ENCODE assay signal across 20 cellular contexts in genomic region chr18:45757005-45757404, GRCh38. TPM values are rescaled to one million over a fixed set of nuclear protein-coding genes. Genes with fewer than 3 reads are reported as not detected.
DNase-seq lines count a peak whose midpoint lies in the region; FAIRE-seq lines count a peak whose summit lies in the region.
"Had no signal": no experiment of that assay in that cellular context is flagged by ENCODE, and none has a peak within 500 bp of the region (broad histone marks: within the 10 kb centered on the region; RNA-seq: fewer than 3 reads in every experiment).

No MANE protein-coding gene starts in this region.

- DNase-seq in Karpas-422 (no peak), NCI-H446 (lab: John Stamatoyannopoulos, UW) (no peak), GM19239 (ENCODE audit: insufficient read length, low spot score) (no peak)
- DNase-seq in activated CD4-positive, alpha-beta memory T cell treated with anti-CD3 and anti-CD28 coated beads, Interleukin-2, amount 10 ng/mL, durations not matched to agents 7 days and 5 days: no peak
- no peak for DNase-seq in stimulated activated CD4-positive, alpha-beta T cell treated with anti-CD3 and anti-CD28 coated beads, Interleukin-4, amount 100 ng/mL, for 1 hour
- DNase-seq: 8988T; CD8-positive, alpha-beta memory T cell; COR-L47; DMS 273 treated with DMSO at 0.1 percent for 48 hours; HCEC 1CT; Kasumi-1; KBM-7 had no signal

- H3K27ac Mint-ChIP-seq in activated CD4-positive, alpha-beta memory T cell treated with anti-CD3 and anti-CD28 coated beads, Interleukin-2, amount 10 ng/mL, durations not matched to agents 7 days and 5 days: no peak overlapping the region
- H3K27ac Mint-ChIP-seq: CD8-positive, alpha-beta memory T cell; IgD-negative memory B cell had no signal

- H3K27me3 ChIP-seq in BLaER1 (no peaks in the 10 kb centered on the region), HUES48 (ENCODE audit: control insufficient read depth, insufficient read depth, low read length) (no peaks in the 10 kb centered on the region), Karpas-422 (ENCODE audit: low read length) (no peaks in the 10 kb centered on the region), iPS-18a (ENCODE audit: control insufficient read depth, insufficient read depth, low read length) (no peaks in the 10 kb centered on the region)

- H3K27ac ChIP-seq in BLaER1 (no peak overlapping the region), HUES48 (ENCODE audit: low read depth, low read length) (peak overlapping the region; percentile 66), Karpas-422 (ENCODE audit: low read length) (no peak overlapping the region), iPS-18a (ENCODE audit: low read length) (peak overlapping the region; percentile 38)
- H3K27ac ChIP-seq: BLaER1 treated with 17β-estradiol and CSF1 and Interleukin-3, amounts not matched to agents 10 nM and 100 nM had no signal

- H3K36me3 ChIP-seq in BLaER1 (no peaks in the 10 kb centered on the region), HUES48 (ENCODE audit: control insufficient read depth, insufficient read depth, low read length) (no peaks in the 10 kb centered on the region), Karpas-422 (ENCODE audit: insufficient read depth, low read length) (no peaks in the 10 kb centered on the region), iPS-18a (ENCODE audit: control insufficient read depth, low read depth, low read length) (no peaks in the 10 kb centered on the region)
- H3K36me3 ChIP-seq: BLaER1 treated with 17β-estradiol and CSF1 and Interleukin-3, amounts not matched to agents 10 nM and 100 nM had no signal

- H3K4me1 ChIP-seq in BLaER1: peaks cover 79% of the 10 kb centered on the region
- H3K4me1 ChIP-seq in HUES48 (ENCODE audit: control insufficient read depth, insufficient read depth, low read length): peaks cover 32% of the 10 kb centered on the region
- H3K4me1 ChIP-seq in Karpas-422 (ENCODE audit: low read length): peaks cover 65% of the 10 kb centered on the region
- peaks cover 29% of the 10 kb centered on the region for H3K4me1 ChIP-seq in iPS-18a (ENCODE audit: control insufficient read depth, low read depth, low read length)

- no peaks in the 10 kb centered on the region for H3K9me3 Mint-ChIP-seq in activated CD4-positive, alpha-beta memory T cell treated with anti-CD3 and anti-CD28 coated beads, Interleukin-2, amount 10 ng/mL, durations not matched to agents 7 days and 5 days
- H3K9me3 Mint-ChIP-seq: CD8-positive, alpha-beta memory T cell had no signal

- H3K9ac ChIP-seq in BLaER1: no peak overlapping the region
- H3K9ac ChIP-seq in HUES48 (ENCODE audit: low read depth, low read length): no peak overlapping the region
- no peak overlapping the region for H3K9ac ChIP-seq in Karpas-422 (ENCODE audit: low read length)
- H3K9ac ChIP-seq in iPS-18a (ENCODE audit: low read length): no peak overlapping the region
- H3K9ac ChIP-seq: BLaER1 treated with 17β-estradiol and CSF1 and Interleukin-3, amounts not matched to agents 10 nM and 100 nM had no signal

- H4K20me1 ChIP-seq in BLaER1: no peaks in the 10 kb centered on the region
- H4K20me1 ChIP-seq in Karpas-422 (ENCODE audit: insufficient read depth, low read depth, low read length): no peaks in the 10 kb centered on the region
- H4K20me1 ChIP-seq: BLaER1 treated with 17β-estradiol and CSF1 and Interleukin-3, amounts not matched to agents 10 nM and 100 nM had no signal

- no peaks in the 10 kb centered on the region for H3K9me2 ChIP-seq in Karpas-422 (replicated peaks; ENCODE audit: insufficient read depth, low read length)

- H3K9me3 ChIP-seq in BLaER1: peaks cover 15% of the 10 kb centered on the region; the same call in 1 of the 2 replicates
- H3K9me3 ChIP-seq in HUES48 (ENCODE audit: control insufficient read depth, insufficient read depth, low read length): no peaks in the 10 kb centered on the region
- H3K9me3 ChIP-seq in Karpas-422 (ENCODE audit: low read length): no peaks in the 10 kb centered on the region
- no peaks in the 10 kb centered on the region for H3K9me3 ChIP-seq in iPS-18a (ENCODE audit: control insufficient read depth, low read depth, low read length)

- POLR2A ChIA-PET in activated CD4-positive, alpha-beta memory T cell treated with anti-CD3 and anti-CD28 coated beads, Interleukin-2, amount 10 ng/mL, durations not matched to agents 7 days and 5 days (lab: Charles Lee): no interaction called here

- peaks cover 15% of the 10 kb centered on the region for H3K27me3 Mint-ChIP-seq in activated CD4-positive, alpha-beta memory T cell treated with anti-CD3 and anti-CD28 coated beads, Interleukin-2, amount 10 ng/mL, durations not matched to agents 7 days and 5 days

- no peaks in the 10 kb centered on the region for H3K36me3 Mint-ChIP-seq in activated CD4-positive, alpha-beta memory T cell treated with anti-CD3 and anti-CD28 coated beads, Interleukin-2, amount 10 ng/mL, durations not matched to agents 7 days and 5 days (ENCODE audit: low read depth)
- H3K36me3 Mint-ChIP-seq: CD8-positive, alpha-beta memory T cell; IgD-negative memory B cell had no signal

- H3K4me2 ChIP-seq in BLaER1: peak overlapping the region; percentile 67
- no peak overlapping the region for H3K4me2 ChIP-seq in Karpas-422 (ENCODE audit: low read depth, low read length, poor library complexity, severe bottlenecking)

- no peaks in the 10 kb centered on the region for H3K4me1 Mint-ChIP-seq in activated CD4-positive, alpha-beta memory T cell treated with anti-CD3 and anti-CD28 coated beads, Interleukin-2, amount 10 ng/mL, durations not matched to agents 7 days and 5 days

- H2AFZ ChIP-seq in Karpas-422 (ENCODE audit: low read length): 0 out of 2 replicates have a peak overlapping the region, but pooled peaks have one; percentile 27

- H3K79me2 ChIP-seq in Karpas-422 (ENCODE audit: low read length): no peaks in the 10 kb centered on the region

- CTCF ChIA-PET in activated CD4-positive, alpha-beta memory T cell treated with anti-CD3 and anti-CD28 coated beads, Interleukin-2, amount 10 ng/mL, durations not matched to agents 7 days and 5 days (lab: Charles Lee): interaction anchor here (1.1 kb wide), 1 partner anchor 10 kb away, joined by 3 read pairs; no protein-coding TSS in a partner anchor

- no peak for FAIRE-seq in GM19239 (lab: Jason Lieb, UNC)
- FAIRE-seq: G401.6, GM12891 had no signal

- no peak overlapping the region for H3K4me3 ChIP-seq in BLaER1
- no peak overlapping the region for H3K4me3 ChIP-seq in HUES48 (ENCODE audit: low read depth, low read length)
- H3K4me3 ChIP-seq in Karpas-422 (ENCODE audit: low read length): no peak overlapping the region
- no peak overlapping the region for H3K4me3 ChIP-seq in iPS-18a (ENCODE audit: low read length)
- H3K4me3 ChIP-seq: BLaER1 treated with 17β-estradiol and CSF1 and Interleukin-3, amounts not matched to agents 10 nM and 100 nM had no signal

- H3K4me3 Mint-ChIP-seq in activated CD4-positive, alpha-beta memory T cell treated with anti-CD3 and anti-CD28 coated beads, Interleukin-2, amount 10 ng/mL, durations not matched to agents 7 days and 5 days: no peak overlapping the region
- H3K4me3 Mint-ChIP-seq: CD8-positive, alpha-beta memory T cell; IgD-negative memory B cell had no signal

RNA-seq across cellular contexts. Expression of gene SLC14A1, which starts 33.0 kb away (rescaled TPM):
- 1.1 TPM in 1 of 2 replicates, not detected in the other for total RNA-seq in Karpas-422 (2014; rRNA removed; shearing (Covaris generic); ENCODE audit: low replicate concordance)
- 1 to 10 TPM; 1.5 to 2.7 TPM for total RNA-seq in activated CD4-positive, alpha-beta memory T cell treated with anti-CD3 and anti-CD28 coated beads, Interleukin-2, amount 10 ng/mL, durations not matched to agents 7 days and 5 days
- total RNA-seq: A673 had no signal

Comparison
In these comparisons a context has a peak if more than half of its experiments do, and no peak if none do; other contexts are left out.
1. H3K27ac ChIP-seq: peak in HUES48 (single experiment) and iPS-18a (single experiment); none in BLaER1 (single experiment) and Karpas-422 (single experiment).